Comparison of ENCODE assay signal across 7 cellular contexts in the genomic region with DNA sequence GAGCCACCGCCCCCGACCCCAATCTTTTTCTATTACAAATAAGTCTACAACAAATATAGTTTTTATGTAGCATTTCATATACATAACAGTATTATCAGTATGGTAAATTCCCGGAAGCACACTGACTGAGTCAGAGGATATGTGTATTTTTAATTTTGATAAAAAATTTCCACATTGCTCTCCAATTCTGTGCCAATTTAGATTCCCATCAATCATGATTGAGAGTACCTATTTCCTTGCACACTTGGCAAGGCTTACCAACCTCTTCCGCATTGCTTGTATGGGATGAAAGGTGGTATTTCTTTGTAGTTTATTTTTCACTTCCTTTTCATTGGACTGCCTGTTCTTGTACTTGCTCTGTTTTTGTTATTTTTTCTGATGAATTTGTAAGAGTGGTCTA.
"Had no signal": no experiment of that assay in that cellular context is flagged by ENCODE, and none has a peak within 500 bp of the region (broad histone marks: within the 10 kb centered on the region; RNA-seq: fewer than 3 reads in every experiment).

No MANE protein-coding gene starts in this region.

- H3K27ac ChIP-seq: GM23248 had no signal

- ATAC-seq: K562 had no signal

- H3K9ac ChIP-seq: GM23248 had no signal

- FAIRE-seq: HTR-8/SVneo, K562 had no signal

- H3K4me3 ChIP-seq: GM23248, K562 had no signal

- H2AFZ ChIP-seq: GM23248 had no signal

- DNase-seq: GM23248, GOT3, H9, HCEC 1CT, IMR-90 had no signal
